Comparison of ENCODE assay signal across 9 cellular contexts in the genomic region with DNA sequence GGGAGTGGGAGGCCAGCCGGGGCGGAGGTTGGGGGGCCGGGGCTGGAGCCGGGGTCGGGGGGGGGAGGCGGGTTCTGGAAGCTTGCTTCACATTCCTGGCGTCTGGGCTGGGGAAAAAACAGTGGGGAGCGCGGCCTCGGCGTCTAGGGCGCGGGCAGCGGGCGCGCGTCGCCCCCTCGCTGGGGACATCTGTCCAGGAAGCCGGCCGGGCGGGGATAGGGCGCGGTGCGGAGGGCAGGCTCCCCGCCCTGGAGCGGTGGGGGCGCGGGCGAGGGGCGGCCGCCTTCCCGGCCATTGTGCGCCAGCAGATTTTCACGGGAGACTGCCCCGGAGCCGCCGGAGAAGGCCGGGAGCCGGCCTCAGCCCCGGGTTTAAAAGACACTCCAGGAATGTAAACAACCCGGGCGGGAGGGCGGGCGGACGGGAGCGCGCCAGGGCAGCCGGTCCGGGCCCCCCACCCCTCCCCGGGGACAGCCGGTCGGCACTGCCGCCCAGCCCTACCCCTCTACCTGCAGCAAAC. TPM values are rescaled to one million over a fixed set of nuclear protein-coding genes. Genes with fewer than 3 reads are reported as not detected.
DNase-seq lines count a peak whose midpoint lies in the region; ATAC-seq, FAIRE-seq and TF ChIP-seq lines count a peak whose summit lies in the region.
"Had no signal": no experiment of that assay in that cellular context is flagged by ENCODE, and none has a peak within 500 bp of the region (broad histone marks: within the 10 kb centered on the region; RNA-seq: fewer than 3 reads in every experiment).

No MANE protein-coding gene starts in this region.

- H3K23ac ChIP-seq in trophoblast cell (ENCODE audit: low read length): no peak overlapping the region

- H3K27me3 Mint-ChIP-seq in activated CD4-positive, alpha-beta T cell treated with anti-CD3 and anti-CD28 coated beads, Interleukin-2, amount 10 ng/mL, durations not matched to agents 7 days and 5 days: peaks cover 21% of the 10 kb centered on the region
- H3K27me3 Mint-ChIP-seq in activated naive CD8-positive, alpha-beta T cell: no peaks in the 10 kb centered on the region

- H3K18ac ChIP-seq in trophoblast cell (ENCODE audit: low read length): peak overlapping the region; percentile 91

- POLR2A ChIA-PET in activated CD4-positive, alpha-beta T cell treated with anti-CD3 and anti-CD28 coated beads, Interleukin-2, amount 10 ng/mL, durations not matched to agents 7 days and 5 days (lab: Charles Lee): no interaction called here

- peak overlapping the region; percentile 88 for H3K4me2 ChIP-seq in trophoblast cell (ENCODE audit: low read length)

- no peaks in the 10 kb centered on the region for H3K9me3 Mint-ChIP-seq in activated CD4-positive, alpha-beta T cell treated with anti-CD3 and anti-CD28 coated beads, Interleukin-2, amount 10 ng/mL, durations not matched to agents 7 days and 5 days
- H3K9me3 Mint-ChIP-seq in activated naive CD8-positive, alpha-beta T cell (ENCODE audit: low read depth): no peaks in the 10 kb centered on the region

- H3K79me2 ChIP-seq in trophoblast cell (ENCODE audit: control insufficient read depth, insufficient read depth, low read length, poor library complexity): peaks cover 65% of the 10 kb centered on the region

- peak in 3 of 9 donors; percentile 11 to 27 (median 17) for TF ChIP-seq CTCF in heart right ventricle (IDR thresholded peaks at IDR 0.05)
- no peak for TF ChIP-seq CTCF in D721Med (IDR thresholded peaks at IDR 0.05; ENCODE audit: insufficient read depth, missing control alignments)

- peak overlapping the region; percentile 90 for H3K27ac Mint-ChIP-seq in activated CD4-positive, alpha-beta T cell treated with anti-CD3 and anti-CD28 coated beads, Interleukin-2, amount 10 ng/mL, durations not matched to agents 7 days and 5 days
- H3K27ac Mint-ChIP-seq in activated naive CD8-positive, alpha-beta T cell: no peak overlapping the region

- H3K4me3 ChIP-seq in heart right ventricle: peak overlapping the region; percentile 71 to 98 (median 92)
- peak overlapping the region; percentile 86 for H3K4me3 ChIP-seq in trophoblast cell (ENCODE audit: low read depth, low read length)

- peak overlapping the region; percentile 92 for H2BK5ac ChIP-seq in trophoblast cell (ENCODE audit: low read depth, low read length, poor library complexity)

- CTCF ChIA-PET in activated CD4-positive, alpha-beta T cell treated with anti-CD3 and anti-CD28 coated beads, Interleukin-2, amount 10 ng/mL, durations not matched to agents 7 days and 5 days (lab: Charles Lee): interaction anchor here (0.9 kb wide), 1 partner anchor 79 kb away, joined by 3 read pairs; no protein-coding TSS in a partner anchor

- peaks cover 37% of the 10 kb centered on the region for H3K79me1 ChIP-seq in trophoblast cell (ENCODE audit: low read length)

- DNase-seq in activated CD4-positive, alpha-beta T cell treated with anti-CD3 and anti-CD28 coated beads, Interleukin-2, amount 10 ng/mL, durations not matched to agents 7 days and 5 days: no peak
- DNase-seq in activated CD4-positive, alpha-beta T cell treated with anti-CD3 and anti-CD28 coated beads for 1 hour: no peak
- DNase-seq in heart right ventricle (peak in 1 of 2 donors; percentile 64), trophoblast cell (peak in 1 of 2 donors; percentile 25), D721Med (ENCODE audit: insufficient read length, low spot score) (no peak), NCI-H2107 (lab: John Stamatoyannopoulos, UW) (no peak)

- H2AK5ac ChIP-seq in trophoblast cell (ENCODE audit: low read length): no peak overlapping the region

- WGBS in heart right ventricle, 2 donors: 0 to 1% methylated on average over 40 to 54 of the region's 54 CpGs
- WGBS in trophoblast cell (ENCODE audit: extremely low coverage, insufficient coverage, insufficient read length): no CpG with 5 or more reads among the region's 54 CpGs

- H3K9me3 ChIP-seq in heart right ventricle (no peaks in the 10 kb centered on the region), trophoblast cell (ENCODE audit: insufficient read depth, low read depth, low read length) (no peaks in the 10 kb centered on the region)

- no peak overlapping the region for H2BK12ac ChIP-seq in trophoblast cell (ENCODE audit: low read length)

- H3K27me3 ChIP-seq in heart right ventricle (no peaks in the 10 kb centered on the region), trophoblast cell (ENCODE audit: insufficient read depth, low read length) (no peaks in the 10 kb centered on the region)

- intact Hi-C loops in heart right ventricle (cut with DNase I): loop anchor here (2.0 to 10.0 kb wide), 13 partner anchors 42 to 1025 kb away; no protein-coding TSS in a partner anchor

- peak overlapping the region; percentile 94 for H3K4me3 Mint-ChIP-seq in activated CD4-positive, alpha-beta T cell treated with anti-CD3 and anti-CD28 coated beads, Interleukin-2, amount 10 ng/mL, durations not matched to agents 7 days and 5 days
- H3K4me3 Mint-ChIP-seq in activated naive CD8-positive, alpha-beta T cell: peak overlapping the region; percentile 93

- H3K4me1 Mint-ChIP-seq in activated CD4-positive, alpha-beta T cell treated with anti-CD3 and anti-CD28 coated beads, Interleukin-2, amount 10 ng/mL, durations not matched to agents 7 days and 5 days: peaks cover 39% of the 10 kb centered on the region
- H3K4me1 Mint-ChIP-seq in activated naive CD8-positive, alpha-beta T cell (ENCODE audit: low read depth): peaks cover 47% of the 10 kb centered on the region

- H3K27ac ChIP-seq in heart right ventricle (peak overlapping the region; percentile 97 to 100 (median 99)), trophoblast cell (ENCODE audit: low read depth, low read length) (peak overlapping the region; percentile 94)

- H3K9ac ChIP-seq in trophoblast cell (ENCODE audit: low read length): peak overlapping the region; percentile 92

- no peak for FAIRE-seq in D721Med (lab: Jason Lieb, UNC)
- FAIRE-seq: endometrium had no signal

- H3K36me3 ChIP-seq in heart right ventricle: no peaks in the 10 kb centered on the region
- H3K36me3 ChIP-seq in trophoblast cell (ENCODE audit: control insufficient read depth in 1 of 2, insufficient read depth in 2 of 2, low read length in 2 of 2): peaks cover 0 to 5% of the 10 kb centered on the region in 2 experiments

- peak overlapping the region; percentile 97 for H3K14ac ChIP-seq in trophoblast cell (ENCODE audit: low read length)

- no peak overlapping the region for H4K12ac ChIP-seq in trophoblast cell (ENCODE audit: low read depth, low read length)

- H2BK120ac ChIP-seq in trophoblast cell (ENCODE audit: insufficient read depth, low read length, poor library complexity): peak overlapping the region; percentile 44

- H3K36me3 Mint-ChIP-seq in activated CD4-positive, alpha-beta T cell treated with anti-CD3 and anti-CD28 coated beads, Interleukin-2, amount 10 ng/mL, durations not matched to agents 7 days and 5 days (ENCODE audit: low read depth): peaks cover 3% of the 10 kb centered on the region
- H3K36me3 Mint-ChIP-seq in activated naive CD8-positive, alpha-beta T cell: no peaks in the 10 kb centered on the region

- peak overlapping the region; percentile 57 for H4K8ac ChIP-seq in trophoblast cell (ENCODE audit: low read depth, low read length)

- peak overlapping the region; percentile 31 for H2AFZ ChIP-seq in trophoblast cell (ENCODE audit: insufficient read depth, low read length, poor library complexity)

- H3K4me1 ChIP-seq in heart right ventricle: peaks cover 32 to 65% (median 51%) of the 10 kb centered on the region in 9 donors
- H3K4me1 ChIP-seq in trophoblast cell (ENCODE audit: control insufficient read depth in 1 of 2, insufficient read depth in 2 of 2, low read length in 2 of 2): peaks cover 40 to 48% of the 10 kb centered on the region in 2 experiments

- peak overlapping the region; percentile 78 for H4K91ac ChIP-seq in trophoblast cell (ENCODE audit: low read depth, low read length)

- peak overlapping the region; percentile 100 for H3K4ac ChIP-seq in trophoblast cell (ENCODE audit: low read depth, low read length)

- ATAC-seq in heart right ventricle (peak; percentile 0 to 35 (median 14)), HG03469 (IDR thresholded peaks at IDR 0.05; ENCODE audit: unreplicated experiment) (no peak)

RNA-seq across cellular contexts. Expression of gene ZMIZ1, which starts 1.4 kb away (rescaled TPM):
- 10 to 100 TPM; 27.8 to 31.5 TPM for total RNA-seq in activated CD4-positive, alpha-beta T cell treated with anti-CD3 and anti-CD28 coated beads, Interleukin-2, amount 10 ng/mL, durations not matched to agents 7 days and 5 days
- 10 to 100 TPM; 40.4 to 61.5 (median 50.8) TPM for total RNA-seq in heart right ventricle
- polyA plus RNA-seq in heart right ventricle: 10 to 100 TPM; 24.2 to 26.8 TPM
- 52.4 and 54.3 TPM in 2 replicates for polyA plus RNA-seq in trophoblast cell (2013)
